1 cellular context compared by ENCODE assay signal in the genomic region with DNA sequence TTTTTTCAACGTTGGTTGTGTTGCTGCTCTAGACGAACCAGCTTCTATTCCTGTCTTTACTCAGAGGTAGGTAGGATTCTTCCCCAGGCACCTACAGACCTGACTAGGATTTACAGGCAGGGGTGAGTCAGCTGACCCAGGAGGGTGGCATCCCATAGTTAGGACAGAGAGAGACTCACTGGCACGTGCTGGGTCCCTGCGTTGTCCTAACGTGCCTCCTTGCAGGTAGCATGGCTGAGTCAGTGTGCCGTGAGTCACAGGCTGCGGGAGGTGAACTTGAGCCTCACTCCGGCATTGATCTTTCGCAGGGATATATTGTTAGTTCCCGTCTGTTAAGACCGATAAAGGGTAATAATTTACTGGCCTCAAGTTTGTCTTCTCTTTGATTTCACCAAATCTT.
TF ChIP-seq lines count a peak whose summit lies in the region.

No MANE protein-coding gene starts in this region.

TF ChIP-seq in A549, 52 proteins besides CTCF, POLR2A, EP300 and RAD21 (continued from another document):
- peak; percentile 80 for TF ChIP-seq PBX3 (IDR thresholded peaks at IDR 0.05)
- TF ChIP-seq BHLHE40 (IDR thresholded peaks at IDR 0.05; ENCODE audit: low read depth, low read length): peak; percentile 99
- TF ChIP-seq ZFP36 (IDR thresholded peaks at IDR 0.05; ENCODE audit: borderline replicate concordance, partially characterized antibody): no peak
- TF ChIP-seq EHF (CRISPR knock-in tag; IDR thresholded peaks at IDR 0.05): no peak
- no peak for TF ChIP-seq CHD2 (IDR thresholded peaks at IDR 0.05; ENCODE audit: low read length, partially characterized antibody)
- no peak for TF ChIP-seq MAZ (IDR thresholded peaks at IDR 0.05; ENCODE audit: borderline replicate concordance, low read depth, low read length)
- TF ChIP-seq TP53 (CRISPR knock-in tag; IDR thresholded peaks at IDR 0.05): no peak
- peak; percentile 90 for TF ChIP-seq MYC (IDR thresholded peaks at IDR 0.05; ENCODE audit: borderline replicate concordance, low read length)
- TF ChIP-seq, protein P1, sequence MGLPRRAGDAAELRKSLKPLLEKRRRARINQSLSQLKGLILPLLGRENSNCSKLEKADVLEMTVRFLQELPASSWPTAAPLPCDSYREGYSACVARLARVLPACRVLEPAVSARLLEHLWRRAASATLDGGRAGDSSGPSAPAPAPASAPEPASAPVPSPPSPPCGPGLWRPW (IDR thresholded peaks at IDR 0.05): peak; percentile 11; the same call in 1 of the 2 replicates
- peak; percentile 97 for TF ChIP-seq JUNB (IDR thresholded peaks at IDR 0.05)
- no peak for TF ChIP-seq CHD4 (IDR thresholded peaks at IDR 0.05; ENCODE audit: borderline replicate concordance)
- TF ChIP-seq RARB (CRISPR knock-in tag; IDR thresholded peaks at IDR 0.05): peak; percentile 52; the same call in 1 of the 2 replicates
- no peak for TF ChIP-seq CBX2 (IDR thresholded peaks at IDR 0.05; ENCODE audit: borderline replicate concordance, low read depth)
- TF ChIP-seq KDM1A (IDR thresholded peaks at IDR 0.05; ENCODE audit: low read depth): no peak
- TF ChIP-seq MAFK (IDR thresholded peaks at IDR 0.05; ENCODE audit: partially characterized antibody): peak; percentile 41
- no peak for TF ChIP-seq ZC3H11A (IDR thresholded peaks at IDR 0.05)
- TF ChIP-seq HOXB5 (CRISPR knock-in tag; IDR thresholded peaks at IDR 0.05): peak; percentile 34; the same call in 1 of the 2 replicates
- peak; percentile 76; the same call in 1 of the 2 replicates for TF ChIP-seq HOXB13 (CRISPR knock-in tag; IDR thresholded peaks at IDR 0.05; ENCODE audit: low read depth)
- no peak for TF ChIP-seq HEYL (CRISPR knock-in tag; IDR thresholded peaks at IDR 0.05)
- TF ChIP-seq HDAC2 (IDR thresholded peaks at IDR 0.05): no peak
- 0 out of 2 replicates have a peak, but pooled peaks have one; percentile 4 for TF ChIP-seq ZNF302 (CRISPR knock-in tag; IDR thresholded peaks at IDR 0.05)
- TF ChIP-seq, protein P2, sequence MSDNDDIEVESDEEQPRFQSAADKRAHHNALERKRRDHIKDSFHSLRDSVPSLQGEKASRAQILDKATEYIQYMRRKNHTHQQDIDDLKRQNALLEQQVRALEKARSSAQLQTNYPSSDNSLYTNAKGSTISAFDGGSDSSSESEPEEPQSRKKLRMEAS (IDR thresholded peaks at IDR 0.05): peak; percentile 100
- peak; percentile 95 to 96 for TF ChIP-seq JUN (IDR thresholded peaks at IDR 0.05)
- TF ChIP-seq CBX8 (IDR thresholded peaks at IDR 0.05): no peak
- TF ChIP-seq POLR2AphosphoS2 (conservative IDR thresholded peaks at IDR 0.05; ENCODE audit: low read length): no peak
- TF ChIP-seq ESRRA (IDR thresholded peaks at IDR 0.05; ENCODE audit: borderline replicate concordance, low read length): peak; percentile 39; the same call in 1 of the 2 replicates
- no peak for TF ChIP-seq TFCP2L1 (CRISPR knock-in tag; IDR thresholded peaks at IDR 0.05)
- TF ChIP-seq EHMT2 (IDR thresholded peaks at IDR 0.05; ENCODE audit: low read depth): no peak
- peak; percentile 25 for TF ChIP-seq NFE2L2 (conservative IDR thresholded peaks at IDR 0.05; ENCODE audit: low read length)
- no peak for TF ChIP-seq REST (IDR thresholded peaks at IDR 0.05)
- peak; percentile 99 for TF ChIP-seq FOSL2 (IDR thresholded peaks at IDR 0.05)
- TF ChIP-seq FOSL2 (CRISPR knock-in tag; IDR thresholded peaks at IDR 0.05): peak; percentile 99
- TF ChIP-seq RFX5 (IDR thresholded peaks at IDR 0.05): no peak
- no peak for TF ChIP-seq PHF8 (IDR thresholded peaks at IDR 0.05; ENCODE audit: borderline replicate concordance, low read depth)
- no peak for TF ChIP-seq SREBF2 (IDR thresholded peaks at IDR 0.05)
- peak; percentile 97 for TF ChIP-seq GATA3 (IDR thresholded peaks at IDR 0.05; ENCODE audit: borderline replicate concordance)
- TF ChIP-seq, protein P3, sequence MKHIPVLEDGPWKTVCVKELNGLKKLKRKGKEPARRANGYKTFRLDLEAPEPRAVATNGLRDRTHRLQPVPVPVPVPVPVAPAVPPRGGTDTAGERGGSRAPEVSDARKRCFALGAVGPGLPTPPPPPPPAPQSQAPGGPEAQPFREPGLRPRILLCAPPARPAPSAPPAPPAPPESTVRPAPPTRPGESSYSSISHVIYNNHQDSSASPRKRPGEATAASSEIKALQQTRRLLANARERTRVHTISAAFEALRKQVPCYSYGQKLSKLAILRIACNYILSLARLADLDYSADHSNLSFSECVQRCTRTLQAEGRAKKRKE (CRISPR knock-in tag; IDR thresholded peaks at IDR 0.05; ENCODE audit: low read depth): 0 out of 2 replicates have a peak, but pooled peaks have one; percentile 57
- peak; percentile 94 for TF ChIP-seq USF2 (IDR thresholded peaks at IDR 0.05)
- no peak for TF ChIP-seq RCOR1 (IDR thresholded peaks at IDR 0.05; ENCODE audit: low read depth, low read length)
- no peak for TF ChIP-seq HOXA7 (CRISPR knock-in tag; IDR thresholded peaks at IDR 0.05)
- no peak; the same call in 1 of the 2 replicates for TF ChIP-seq FOXS1 (CRISPR knock-in tag; IDR thresholded peaks at IDR 0.05)
- TF ChIP-seq, protein P4, sequence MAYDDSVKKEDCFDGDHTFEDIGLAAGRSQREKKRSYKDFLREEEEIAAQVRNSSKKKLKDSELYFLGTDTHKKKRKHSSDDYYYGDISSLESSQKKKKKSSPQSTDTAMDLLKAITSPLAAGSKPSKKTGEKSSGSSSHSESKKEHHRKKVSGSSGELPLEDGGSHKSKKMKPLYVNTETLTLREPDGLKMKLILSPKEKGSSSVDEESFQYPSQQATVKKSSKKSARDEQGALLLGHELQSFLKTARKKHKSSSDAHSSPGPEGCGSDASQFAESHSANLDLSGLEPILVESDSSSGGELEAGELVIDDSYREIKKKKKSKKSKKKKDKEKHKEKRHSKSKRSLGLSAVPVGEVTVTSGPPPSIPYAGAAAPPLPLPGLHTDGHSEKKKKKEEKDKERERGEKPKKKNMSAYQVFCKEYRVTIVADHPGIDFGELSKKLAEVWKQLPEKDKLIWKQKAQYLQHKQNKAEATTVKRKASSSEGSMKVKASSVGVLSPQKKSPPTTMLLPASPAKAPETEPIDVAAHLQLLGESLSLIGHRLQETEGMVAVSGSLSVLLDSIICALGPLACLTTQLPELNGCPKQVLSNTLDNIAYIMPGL (CRISPR knock-in tag; IDR thresholded peaks at IDR 0.05; ENCODE audit: borderline replicate concordance): no peak
- peak in 1 of 2 experiments; percentile 76; a peak in 1 of 4 replicates for TF ChIP-seq CEBPB (IDR thresholded peaks at IDR 0.05)
- no peak for TF ChIP-seq RNF2 (IDR thresholded peaks at IDR 0.05; ENCODE audit: borderline replicate concordance, low read depth)
- no peak for TF ChIP-seq FOSB (CRISPR knock-in tag; IDR thresholded peaks at IDR 0.05)
- no peak for TF ChIP-seq KDM5A (IDR thresholded peaks at IDR 0.05)
- peak; percentile 86 for TF ChIP-seq BCL3 (IDR thresholded peaks at IDR 0.05)
